1 cellular context compared by ENCODE assay signal in genomic region chr14:36647827-36648753, GRCh38.
A peak's percentile ranks its signal among the peaks of the same experiment; 100 is the strongest.
TF ChIP-seq lines count a peak whose summit lies in the region.

No MANE protein-coding gene starts in this region.

TF ChIP-seq in WTC11, 78 proteins besides CTCF, POLR2A, EP300 and RAD21 (continued from another document):
- peak; percentile 62; the same call in 1 of the 2 replicates for TF ChIP-seq HMGXB4 (CRISPR knock-in tag; IDR thresholded peaks at IDR 0.05)
- TF ChIP-seq TEAD4 (CRISPR knock-in tag; IDR thresholded peaks at IDR 0.05): 0 out of 2 replicates have a peak, but pooled peaks have one; percentile 16
- no peak for TF ChIP-seq ZNF317 (CRISPR knock-in tag; IDR thresholded peaks at IDR 0.05; ENCODE audit: borderline replicate concordance, low read depth)
- TF ChIP-seq ZBTB43 (CRISPR knock-in tag; IDR thresholded peaks at IDR 0.05): no peak
- no peak for TF ChIP-seq ETV6 (CRISPR knock-in tag; IDR thresholded peaks at IDR 0.05)
- TF ChIP-seq GABPB1 (CRISPR knock-in tag; IDR thresholded peaks at IDR 0.05): peak; percentile 37; the same call in 1 of the 2 replicates
- TF ChIP-seq GRHL2 (CRISPR knock-in tag; IDR thresholded peaks at IDR 0.05; ENCODE audit: insufficient replicate concordance, severe bottlenecking): no peak
- TF ChIP-seq EMX1 (CRISPR knock-in tag; IDR thresholded peaks at IDR 0.05): no peak
